ENCODE assay signal across 9 cellular contexts in genomic region chr6:132648356-132648755, GRCh38. TPM values are rescaled to one million over a fixed set of nuclear protein-coding genes. Genes with fewer than 3 reads are reported as not detected.
A peak's percentile ranks its signal among the peaks of the same experiment; 100 is the strongest.
DNase-seq lines count a peak whose midpoint lies in the region; ATAC-seq and TF ChIP-seq lines count a peak whose summit lies in the region.
"Had no signal": no experiment of that assay in that cellular context is flagged by ENCODE, and none has a peak within 500 bp of the region (broad histone marks: within the 10 kb centered on the region; RNA-seq: fewer than 3 reads in every experiment).

No MANE protein-coding gene starts in this region.

- CTCF ChIA-PET in BJ (lab: Yijun Ruan, JAX) = interaction anchor here (0.6 to 1.2 kb wide), 3 partner anchors 18 to 118 kb away, joined by 3 read pairs; no protein-coding TSS in a partner anchor

- H3K27ac ChIP-seq in ascending aorta = peak overlapping the region in 1 of 2 donors; percentile 48

- POLR2A ChIA-PET in BJ (lab: Charles Lee) = no interaction called here

- H3K9me3 Mint-ChIP-seq in stimulated activated memory B cell treated with anti-CD40 and anti-IgM and Interleukin-4, amounts not matched to agents 10 μg/mL and 1 μg/mL and 100 μg/mL, for 72 hours = no peaks in the 10 kb centered on the region
- H3K9me3 Mint-ChIP-seq: activated T-cell treated with anti-CD3 and anti-CD28 coated beads, Interleukin-2, amount 50 U/mL, for 4 hours had no signal

- ATAC-seq in GM19452 (IDR thresholded peaks at IDR 0.05; ENCODE audit: unreplicated experiment) (peak; percentile 74), HG03378 (IDR thresholded peaks at IDR 0.05; ENCODE audit: unreplicated experiment) (peak; percentile 83)
- ATAC-seq in stimulated activated memory B cell treated with anti-CD40 and anti-IgM and Interleukin-4, amounts not matched to agents 10 μg/mL and 1 μg/mL and 100 μg/mL, for 72 hours = no peak

- H3K9me3 ChIP-seq in ascending aorta = no peaks in the 10 kb centered on the region

- no peak overlapping the region for H3K27ac Mint-ChIP-seq in stimulated activated memory B cell treated with anti-CD40 and anti-IgM and Interleukin-4, amounts not matched to agents 10 μg/mL and 1 μg/mL and 100 μg/mL, for 72 hours

- peaks cover 0 to 5% of the 10 kb centered on the region in 2 donors for H3K4me1 ChIP-seq in ascending aorta

- no peak overlapping the region for H3K4me3 Mint-ChIP-seq in stimulated activated memory B cell treated with anti-CD40 and anti-IgM and Interleukin-4, amounts not matched to agents 10 μg/mL and 1 μg/mL and 100 μg/mL, for 72 hours
- H3K4me3 Mint-ChIP-seq: activated T-cell treated with anti-CD3 and anti-CD28 coated beads, Interleukin-2, amount 50 U/mL, for 4 hours had no signal

- peaks cover 5% of the 10 kb centered on the region for H3K4me1 Mint-ChIP-seq in stimulated activated memory B cell treated with anti-CD40 and anti-IgM and Interleukin-4, amounts not matched to agents 10 μg/mL and 1 μg/mL and 100 μg/mL, for 72 hours

- intact Hi-C loops in ascending aorta (cut with DNase I) = no loop called here

- no peaks in the 10 kb centered on the region for H3K36me3 ChIP-seq in BJ (ENCODE audit: control insufficient read depth, insufficient read depth, low read length)
- no peaks in the 10 kb centered on the region for H3K36me3 ChIP-seq in ascending aorta

- no peak overlapping the region for H3K4me3 ChIP-seq in BJ (ENCODE audit: low read depth, low read length)
- no peak overlapping the region for H3K4me3 ChIP-seq in ascending aorta

- H3K36me3 Mint-ChIP-seq in stimulated activated memory B cell treated with anti-CD40 and anti-IgM and Interleukin-4, amounts not matched to agents 10 μg/mL and 1 μg/mL and 100 μg/mL, for 72 hours = no peaks in the 10 kb centered on the region

- DNase-seq in BJ (ENCODE audit: low read depth) = peak; percentile 0
- peak; percentile 76 for DNase-seq in amniotic epithelial cell (ENCODE audit: low read depth)
- no peak for DNase-seq in ascending aorta (ENCODE audit: low spot score in 2 of 2)
- no peak for DNase-seq in NCI-H2029 treated with DMSO at 0.1 percent for 48 hours (lab: John Stamatoyannopoulos, UW)
- DNase-seq in NCI-H446 treated with DMSO at 0.1 percent for 48 hours (lab: John Stamatoyannopoulos, UW) = no peak
- DNase-seq: activated T-cell treated with anti-CD3 and anti-CD28 coated beads, Interleukin-2, amount 50 U/mL, for 4 hours had no signal

- no peak for TF ChIP-seq CTCF in BJ (IDR thresholded peaks at IDR 0.05; ENCODE audit: insufficient read depth, low read depth, low read length)
- TF ChIP-seq CTCF in ascending aorta (IDR thresholded peaks at IDR 0.05) = no peak

- H3K27me3 Mint-ChIP-seq in stimulated activated memory B cell treated with anti-CD40 and anti-IgM and Interleukin-4, amounts not matched to agents 10 μg/mL and 1 μg/mL and 100 μg/mL, for 72 hours = no peaks in the 10 kb centered on the region

- no peaks in the 10 kb centered on the region for H3K27me3 ChIP-seq in BJ (ENCODE audit: control insufficient read depth, insufficient read depth, low read length)
- no peaks in the 10 kb centered on the region for H3K27me3 ChIP-seq in ascending aorta

RNA-seq across cellular contexts. Expression of gene TAAR1, which starts 10.6 kb away (rescaled TPM):
- not detected in 2 replicates for polyA plus RNA-seq in BJ (2011; rRNA removed)
- polyA minus RNA-seq in BJ (2011; rRNA and poly(A)+ RNA removed) = not detected in 2 replicates
- not detected for total RNA-seq in ascending aorta
- total RNA-seq: activated T-cell treated with anti-CD3 and anti-CD28 coated beads, Interleukin-2, amount 50 U/mL, for 4 hours had no signal

RNA-seq across cellular contexts. Expression of gene TAAR2, which starts 24.3 kb away (rescaled TPM):
- polyA plus RNA-seq in BJ (2011; rRNA removed) = not detected in 2 replicates
- polyA minus RNA-seq in BJ (2011; rRNA and poly(A)+ RNA removed) = not detected in 2 replicates
- not detected for total RNA-seq in ascending aorta
- total RNA-seq: activated T-cell treated with anti-CD3 and anti-CD28 coated beads, Interleukin-2, amount 50 U/mL, for 4 hours had no signal

RNA-seq across cellular contexts. Expression of gene TAAR5, which starts 58.8 kb away (rescaled TPM):
- not detected in 2 replicates for polyA plus RNA-seq in BJ (2011; rRNA removed)
- not detected in 2 replicates for polyA minus RNA-seq in BJ (2011; rRNA and poly(A)+ RNA removed)
- not detected for total RNA-seq in ascending aorta
- total RNA-seq: activated T-cell treated with anti-CD3 and anti-CD28 coated beads, Interleukin-2, amount 50 U/mL, for 4 hours had no signal

Comparison
In these comparisons a context has a peak if more than half of its experiments do, and no peak if none do; other contexts are left out.
1. DNase-seq: peak in BJ (single experiment) and amniotic epithelial cell (single experiment); none in ascending aorta (0 of 2), NCI-H2029 treated with DMSO at 0.1 percent for 48 hours (single experiment) and NCI-H446 treated with DMSO at 0.1 percent for 48 hours (single experiment).